Comparison of ENCODE assay signal across 11 cellular contexts in the genomic region with DNA sequence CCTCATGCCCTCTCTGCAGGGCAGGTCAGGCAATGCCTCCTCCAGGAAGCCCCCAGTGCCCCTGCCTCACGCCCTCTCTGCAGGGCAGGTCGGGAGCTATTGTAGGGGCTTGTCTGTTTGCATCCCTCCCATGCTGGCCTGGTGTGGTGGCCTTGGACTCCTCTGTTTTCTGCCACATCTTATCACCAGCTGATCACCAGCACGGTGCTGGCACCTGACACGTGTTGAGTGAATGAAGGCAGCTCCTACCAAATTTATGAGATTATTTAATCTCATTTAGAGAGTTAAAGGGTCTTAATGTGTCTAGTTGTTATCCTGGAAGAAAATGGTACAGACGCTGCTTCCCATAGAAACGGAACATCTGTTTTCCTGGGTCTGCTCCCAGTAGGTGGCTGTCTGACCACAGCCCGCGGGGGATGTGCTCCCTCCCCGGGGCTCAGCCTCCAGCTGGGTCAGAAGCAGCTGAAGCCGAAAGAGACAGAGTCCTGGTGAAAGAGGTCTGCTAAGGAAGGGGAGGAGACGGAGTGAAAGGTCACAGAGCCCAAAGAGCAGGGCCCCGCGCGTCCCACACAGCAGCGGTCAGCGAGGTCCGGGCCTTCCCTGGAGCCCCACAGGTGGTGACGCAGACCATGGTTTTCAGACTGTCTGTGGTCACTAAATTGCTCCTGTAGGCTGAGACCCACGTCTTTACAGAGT. TPM values are rescaled to one million over a fixed set of nuclear protein-coding genes. Genes with fewer than 3 reads are reported as not detected.
DNase-seq lines count a peak whose midpoint lies in the region; ATAC-seq and TF ChIP-seq lines count a peak whose summit lies in the region.
"Had no signal": no experiment of that assay in that cellular context is flagged by ENCODE, and none has a peak within 500 bp of the region (broad histone marks: within the 10 kb centered on the region; RNA-seq: fewer than 3 reads in every experiment).

No MANE protein-coding gene starts in this region.

- H3K9ac ChIP-seq in adipocyte (ENCODE audit: low read length) (peak overlapping the region; percentile 82), trophoblast cell (ENCODE audit: low read length) (no peak overlapping the region)

- H3K4me3 ChIP-seq in adipocyte (ENCODE audit: low read length) = no peak overlapping the region
- no peak overlapping the region for H3K4me3 ChIP-seq in trophoblast cell (ENCODE audit: low read depth, low read length)
- H3K4me3 ChIP-seq: A549 had no signal

- H3K27me3 ChIP-seq in adipocyte (replicated peaks; ENCODE audit: control insufficient read depth, insufficient read depth, low read length) = no peaks in the 10 kb centered on the region
- no peaks in the 10 kb centered on the region for H3K27me3 ChIP-seq in trophoblast cell (ENCODE audit: insufficient read depth, low read length)

- no CpG with 5 or more reads among the region's 19 CpGs for WGBS in trophoblast cell (ENCODE audit: extremely low coverage, insufficient coverage, insufficient read length)

- H2AFZ ChIP-seq in trophoblast cell (ENCODE audit: insufficient read depth, low read length, poor library complexity) = no peak overlapping the region

- H3K18ac ChIP-seq in trophoblast cell (ENCODE audit: low read length) = no peak overlapping the region

- no peak overlapping the region for H3K4me2 ChIP-seq in trophoblast cell (ENCODE audit: low read length)
- H3K4me2 ChIP-seq: A549 had no signal

- H3K23ac ChIP-seq in trophoblast cell (ENCODE audit: low read length) = no peak overlapping the region

- no peak overlapping the region for H2AK5ac ChIP-seq in trophoblast cell (ENCODE audit: low read length)

- H2BK5ac ChIP-seq in trophoblast cell (ENCODE audit: low read depth, low read length, poor library complexity) = no peak overlapping the region

- no peaks in the 10 kb centered on the region for H3K79me1 ChIP-seq in trophoblast cell (ENCODE audit: low read length)

- H3K14ac ChIP-seq in trophoblast cell (ENCODE audit: low read length) = no peak overlapping the region

- H3K36me3 ChIP-seq in adipocyte (ENCODE audit: control insufficient read depth, insufficient read depth, low read length, severe bottlenecking) = peaks cover 54% of the 10 kb centered on the region
- peaks cover 32 to 33% of the 10 kb centered on the region in 2 experiments for H3K36me3 ChIP-seq in trophoblast cell (ENCODE audit: control insufficient read depth in 1 of 2, insufficient read depth in 2 of 2, low read length in 2 of 2)

- peak overlapping the region; percentile 33 for H3K27ac ChIP-seq in substantia nigra (ENCODE audit: low read depth, low read length, poor library complexity, severe bottlenecking)
- no peak overlapping the region for H3K27ac ChIP-seq in trophoblast cell (ENCODE audit: low read depth, low read length)
- H3K27ac ChIP-seq: A549 had no signal

- H4K12ac ChIP-seq in trophoblast cell (ENCODE audit: low read depth, low read length) = no peak overlapping the region

- ATAC-seq in left lobe of liver (peak; percentile 39), GM18505 (IDR thresholded peaks at IDR 0.05; ENCODE audit: unreplicated experiment) (no peak)
- ATAC-seq: A549 had no signal

- H3K4me1 ChIP-seq in adipocyte (ENCODE audit: control insufficient read depth, insufficient read depth, low read length) (peaks cover 31% of the 10 kb centered on the region), trophoblast cell (ENCODE audit: control insufficient read depth in 1 of 2, insufficient read depth in 2 of 2, low read length in 2 of 2) (peaks cover 5 to 6% of the 10 kb centered on the region in 2 experiments)
- H3K4me1 ChIP-seq: A549 had no signal

- no peak overlapping the region for H4K8ac ChIP-seq in trophoblast cell (ENCODE audit: low read depth, low read length)

- no peak for TF ChIP-seq POLR2A in GM18505 (IDR thresholded peaks at IDR 0.05; ENCODE audit: borderline replicate concordance, extremely low read depth, insufficient read depth, insufficient read length)

- H3K9me3 ChIP-seq in adipocyte (ENCODE audit: control insufficient read depth, low read length) (no peaks in the 10 kb centered on the region), trophoblast cell (ENCODE audit: insufficient read depth, low read depth, low read length) (peaks cover 1% of the 10 kb centered on the region)
- H3K9me3 ChIP-seq: A549 had no signal

- H3K4ac ChIP-seq in trophoblast cell (ENCODE audit: low read depth, low read length) = no peak overlapping the region

- DNase-seq in NCI-H2107 treated with DMSO at 0.1 percent for 48 hours (lab: John Stamatoyannopoulos, UW; ENCODE audit: unreplicated experiment) (peak; percentile 38), NCI-H2107 (lab: John Stamatoyannopoulos, UW) (no peak), adipocyte (ENCODE audit: low read depth) (peak; percentile 24), left lobe of liver (ENCODE audit: low spot score) (no peak), substantia nigra (lab: John Stamatoyannopoulos, UW) (peak in 11 of 49 donors; percentile 11 to 58 (median 39)), trophoblast cell (no peak)
- DNase-seq in activated CD4-positive, alpha-beta T cell treated with anti-CD3 and anti-CD28 coated beads for 1 hour = no peak

- H3K79me2 ChIP-seq in trophoblast cell (ENCODE audit: control insufficient read depth, insufficient read depth, low read length, poor library complexity) = no peaks in the 10 kb centered on the region

- no peak overlapping the region for H2BK120ac ChIP-seq in trophoblast cell (ENCODE audit: insufficient read depth, low read length, poor library complexity)

- no peak overlapping the region for H4K91ac ChIP-seq in trophoblast cell (ENCODE audit: low read depth, low read length)

- no peak overlapping the region for H2BK12ac ChIP-seq in trophoblast cell (ENCODE audit: low read length)

RNA-seq across cellular contexts. Expression of gene C13orf46, which starts 51.7 kb away (rescaled TPM):
- total RNA-seq in left lobe of liver = 1.1 TPM
- polyA plus RNA-seq in trophoblast cell (2013) = 0.12 and 0.15 TPM in 2 replicates
- total RNA-seq: NCI-H460 had no signal
- polyA plus RNA-seq: neural cell had no signal

Comparison
In these comparisons a context has a peak if more than half of its experiments do, and no peak if none do; other contexts are left out.
1. DNase-seq: peak in NCI-H2107 treated with DMSO at 0.1 percent for 48 hours (single experiment) and adipocyte (single experiment); none in NCI-H2107 (single experiment), left lobe of liver (single experiment), activated CD4-positive, alpha-beta T cell treated with anti-CD3 and anti-CD28 coated beads for 1 hour (single experiment) and trophoblast cell (0 of 2).